1 cellular context compared by ENCODE assay signal in the genomic region with DNA sequence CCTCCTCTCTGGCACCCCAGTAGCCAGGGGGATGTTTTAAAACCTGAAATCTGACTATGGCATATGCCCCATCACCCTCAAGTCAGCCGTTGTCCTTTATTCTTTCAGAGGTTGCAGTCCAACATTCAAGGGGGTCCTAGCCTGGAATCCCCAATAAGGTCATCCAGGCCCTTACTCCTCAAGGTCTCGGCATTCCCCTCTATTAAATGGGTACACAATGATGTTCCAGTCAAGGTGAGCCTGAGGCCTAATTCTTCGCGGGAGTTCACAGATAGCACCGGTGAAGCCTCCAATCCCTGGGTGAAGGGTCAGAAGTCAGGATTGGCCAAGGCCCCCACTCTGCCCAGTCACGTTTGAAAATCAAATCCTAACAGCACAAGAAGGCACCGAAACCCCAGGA.
TF ChIP-seq lines count a peak whose summit lies in the region.

No MANE protein-coding gene starts in this region.

TF ChIP-seq in H1, 55 proteins besides CTCF, POLR2A, EP300 and RAD21:
- TF ChIP-seq SP4 (IDR thresholded peaks at IDR 0.05; ENCODE audit: low read length) (no peak), HDAC2 (IDR thresholded peaks at IDR 0.05; ENCODE audit: borderline replicate concordance in 1 of 2, low read depth in 2 of 2, low read length in 2 of 2) (0 out of 4 replicates have a peak, but pooled peaks of 1 of the 2 experiments have one; percentile 43), KDM1A (IDR thresholded peaks at IDR 0.05; ENCODE audit: borderline replicate concordance, low read length) (0 out of 2 replicates have a peak, but pooled peaks have one; percentile 31), NRF1 (IDR thresholded peaks at IDR 0.05; ENCODE audit: low read depth, low read length) (no peak), HDAC6 (IDR thresholded peaks at IDR 0.05; ENCODE audit: low read depth, low read length) (no peak), SP2 (IDR thresholded peaks at IDR 0.05; ENCODE audit: low read length) (no peak), BCL11A (IDR thresholded peaks at IDR 0.05; ENCODE audit: low read depth in 2 of 2, low read length in 2 of 2) (no peak), CBX8 (IDR thresholded peaks at IDR 0.05; ENCODE audit: borderline replicate concordance, low read depth, low read length) (no peak), SIX5 (IDR thresholded peaks at IDR 0.05; ENCODE audit: low read depth, low read length) (no peak), YY1 (IDR thresholded peaks at IDR 0.05; ENCODE audit: low read depth, low read length) (no peak), EGR1 (IDR thresholded peaks at IDR 0.05; ENCODE audit: borderline replicate concordance, low read depth, low read length) (no peak), EZH2 (IDR thresholded peaks at IDR 0.05; ENCODE audit: low read depth, low read length, severe bottlenecking) (no peak), SUZ12 (IDR thresholded peaks at IDR 0.05; ENCODE audit: low read length) (no peak), TEAD4 (IDR thresholded peaks at IDR 0.05; ENCODE audit: low read depth, low read length) (no peak)
- TF ChIP-seq, protein P1, sequence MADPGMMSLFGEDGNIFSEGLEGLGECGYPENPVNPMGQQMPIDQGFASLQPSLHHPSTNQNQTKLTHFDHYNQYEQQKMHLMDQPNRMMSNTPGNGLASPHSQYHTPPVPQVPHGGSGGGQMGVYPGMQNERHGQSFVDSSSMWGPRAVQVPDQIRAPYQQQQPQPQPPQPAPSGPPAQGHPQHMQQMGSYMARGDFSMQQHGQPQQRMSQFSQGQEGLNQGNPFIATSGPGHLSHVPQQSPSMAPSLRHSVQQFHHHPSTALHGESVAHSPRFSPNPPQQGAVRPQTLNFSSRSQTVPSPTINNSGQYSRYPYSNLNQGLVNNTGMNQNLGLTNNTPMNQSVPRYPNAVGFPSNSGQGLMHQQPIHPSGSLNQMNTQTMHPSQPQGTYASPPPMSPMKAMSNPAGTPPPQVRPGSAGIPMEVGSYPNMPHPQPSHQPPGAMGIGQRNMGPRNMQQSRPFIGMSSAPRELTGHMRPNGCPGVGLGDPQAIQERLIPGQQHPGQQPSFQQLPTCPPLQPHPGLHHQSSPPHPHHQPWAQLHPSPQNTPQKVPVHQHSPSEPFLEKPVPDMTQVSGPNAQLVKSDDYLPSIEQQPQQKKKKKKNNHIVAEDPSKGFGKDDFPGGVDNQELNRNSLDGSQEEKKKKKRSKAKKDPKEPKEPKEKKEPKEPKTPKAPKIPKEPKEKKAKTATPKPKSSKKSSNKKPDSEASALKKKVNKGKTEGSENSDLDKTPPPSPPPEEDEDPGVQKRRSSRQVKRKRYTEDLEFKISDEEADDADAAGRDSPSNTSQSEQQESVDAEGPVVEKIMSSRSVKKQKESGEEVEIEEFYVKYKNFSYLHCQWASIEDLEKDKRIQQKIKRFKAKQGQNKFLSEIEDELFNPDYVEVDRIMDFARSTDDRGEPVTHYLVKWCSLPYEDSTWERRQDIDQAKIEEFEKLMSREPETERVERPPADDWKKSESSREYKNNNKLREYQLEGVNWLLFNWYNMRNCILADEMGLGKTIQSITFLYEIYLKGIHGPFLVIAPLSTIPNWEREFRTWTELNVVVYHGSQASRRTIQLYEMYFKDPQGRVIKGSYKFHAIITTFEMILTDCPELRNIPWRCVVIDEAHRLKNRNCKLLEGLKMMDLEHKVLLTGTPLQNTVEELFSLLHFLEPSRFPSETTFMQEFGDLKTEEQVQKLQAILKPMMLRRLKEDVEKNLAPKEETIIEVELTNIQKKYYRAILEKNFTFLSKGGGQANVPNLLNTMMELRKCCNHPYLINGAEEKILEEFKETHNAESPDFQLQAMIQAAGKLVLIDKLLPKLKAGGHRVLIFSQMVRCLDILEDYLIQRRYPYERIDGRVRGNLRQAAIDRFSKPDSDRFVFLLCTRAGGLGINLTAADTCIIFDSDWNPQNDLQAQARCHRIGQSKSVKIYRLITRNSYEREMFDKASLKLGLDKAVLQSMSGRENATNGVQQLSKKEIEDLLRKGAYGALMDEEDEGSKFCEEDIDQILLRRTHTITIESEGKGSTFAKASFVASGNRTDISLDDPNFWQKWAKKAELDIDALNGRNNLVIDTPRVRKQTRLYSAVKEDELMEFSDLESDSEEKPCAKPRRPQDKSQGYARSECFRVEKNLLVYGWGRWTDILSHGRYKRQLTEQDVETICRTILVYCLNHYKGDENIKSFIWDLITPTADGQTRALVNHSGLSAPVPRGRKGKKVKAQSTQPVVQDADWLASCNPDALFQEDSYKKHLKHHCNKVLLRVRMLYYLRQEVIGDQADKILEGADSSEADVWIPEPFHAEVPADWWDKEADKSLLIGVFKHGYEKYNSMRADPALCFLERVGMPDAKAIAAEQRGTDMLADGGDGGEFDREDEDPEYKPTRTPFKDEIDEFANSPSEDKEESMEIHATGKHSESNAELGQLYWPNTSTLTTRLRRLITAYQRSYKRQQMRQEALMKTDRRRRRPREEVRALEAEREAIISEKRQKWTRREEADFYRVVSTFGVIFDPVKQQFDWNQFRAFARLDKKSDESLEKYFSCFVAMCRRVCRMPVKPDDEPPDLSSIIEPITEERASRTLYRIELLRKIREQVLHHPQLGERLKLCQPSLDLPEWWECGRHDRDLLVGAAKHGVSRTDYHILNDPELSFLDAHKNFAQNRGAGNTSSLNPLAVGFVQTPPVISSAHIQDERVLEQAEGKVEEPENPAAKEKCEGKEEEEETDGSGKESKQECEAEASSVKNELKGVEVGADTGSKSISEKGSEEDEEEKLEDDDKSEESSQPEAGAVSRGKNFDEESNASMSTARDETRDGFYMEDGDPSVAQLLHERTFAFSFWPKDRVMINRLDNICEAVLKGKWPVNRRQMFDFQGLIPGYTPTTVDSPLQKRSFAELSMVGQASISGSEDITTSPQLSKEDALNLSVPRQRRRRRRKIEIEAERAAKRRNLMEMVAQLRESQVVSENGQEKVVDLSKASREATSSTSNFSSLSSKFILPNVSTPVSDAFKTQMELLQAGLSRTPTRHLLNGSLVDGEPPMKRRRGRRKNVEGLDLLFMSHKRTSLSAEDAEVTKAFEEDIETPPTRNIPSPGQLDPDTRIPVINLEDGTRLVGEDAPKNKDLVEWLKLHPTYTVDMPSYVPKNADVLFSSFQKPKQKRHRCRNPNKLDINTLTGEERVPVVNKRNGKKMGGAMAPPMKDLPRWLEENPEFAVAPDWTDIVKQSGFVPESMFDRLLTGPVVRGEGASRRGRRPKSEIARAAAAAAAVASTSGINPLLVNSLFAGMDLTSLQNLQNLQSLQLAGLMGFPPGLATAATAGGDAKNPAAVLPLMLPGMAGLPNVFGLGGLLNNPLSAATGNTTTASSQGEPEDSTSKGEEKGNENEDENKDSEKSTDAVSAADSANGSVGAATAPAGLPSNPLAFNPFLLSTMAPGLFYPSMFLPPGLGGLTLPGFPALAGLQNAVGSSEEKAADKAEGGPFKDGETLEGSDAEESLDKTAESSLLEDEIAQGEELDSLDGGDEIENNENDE (IDR thresholded peaks at IDR 0.05; ENCODE audit: insufficient replicate concordance, low read length): no peak
- TF ChIP-seq, protein P2, sequence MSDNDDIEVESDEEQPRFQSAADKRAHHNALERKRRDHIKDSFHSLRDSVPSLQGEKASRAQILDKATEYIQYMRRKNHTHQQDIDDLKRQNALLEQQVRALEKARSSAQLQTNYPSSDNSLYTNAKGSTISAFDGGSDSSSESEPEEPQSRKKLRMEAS (IDR thresholded peaks at IDR 0.05): no peak
- TF ChIP-seq, protein P3, sequence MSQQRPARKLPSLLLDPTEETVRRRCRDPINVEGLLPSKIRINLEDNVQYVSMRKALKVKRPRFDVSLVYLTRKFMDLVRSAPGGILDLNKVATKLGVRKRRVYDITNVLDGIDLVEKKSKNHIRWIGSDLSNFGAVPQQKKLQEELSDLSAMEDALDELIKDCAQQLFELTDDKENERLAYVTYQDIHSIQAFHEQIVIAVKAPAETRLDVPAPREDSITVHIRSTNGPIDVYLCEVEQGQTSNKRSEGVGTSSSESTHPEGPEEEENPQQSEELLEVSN (IDR thresholded peaks at IDR 0.05): no peak
